ENCODE assay signal across 10 cellular contexts in the genomic region with DNA sequence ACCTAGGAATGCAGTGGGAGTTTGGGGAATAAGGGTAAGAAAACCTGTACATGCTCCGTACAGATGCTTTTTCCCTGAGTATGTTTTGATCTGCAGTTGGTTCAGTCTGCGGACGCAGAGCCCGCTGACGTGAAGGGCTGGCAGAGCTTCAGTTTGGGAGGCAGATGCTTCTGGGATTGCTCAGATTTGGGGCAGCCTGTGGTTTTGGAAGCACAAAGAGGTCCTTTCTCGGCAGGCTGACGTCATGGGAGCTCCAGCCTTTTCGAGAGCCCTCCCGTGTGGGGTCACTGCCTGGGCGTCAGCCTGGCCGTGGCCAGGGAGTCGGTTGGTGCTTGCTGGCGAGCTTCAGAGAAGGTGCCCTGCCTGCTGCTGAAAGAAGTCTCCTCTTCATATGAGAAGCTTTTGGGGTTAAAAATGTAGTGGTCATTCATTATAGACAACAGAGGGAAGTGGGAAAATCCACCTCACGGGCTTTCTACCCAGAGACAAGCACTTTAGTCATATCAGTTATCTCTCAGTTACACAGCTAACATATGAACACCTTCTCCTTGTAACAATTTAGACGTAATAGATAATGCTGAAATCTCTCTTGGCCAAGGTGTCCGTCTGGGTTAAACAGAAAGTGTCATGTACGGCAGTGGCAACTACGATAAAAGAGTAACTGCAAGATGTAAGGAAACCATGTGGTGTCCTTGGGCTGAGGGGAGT. TPM values are rescaled to one million over a fixed set of nuclear protein-coding genes. Genes with fewer than 3 reads are reported as not detected.
DNase-seq lines count a peak whose midpoint lies in the region; ATAC-seq and TF ChIP-seq lines count a peak whose summit lies in the region.
"Had no signal": no experiment of that assay in that cellular context is flagged by ENCODE, and none has a peak within 500 bp of the region (broad histone marks: within the 10 kb centered on the region; RNA-seq: fewer than 3 reads in every experiment).

No MANE protein-coding gene starts in this region.

- H3K9me3 Mint-ChIP-seq in activated naive CD4-positive, alpha-beta T cell treated with anti-CD3 and anti-CD28 coated beads, Interleukin-2, amount 50 U/mL, for 72 hours, result no peaks in the 10 kb centered on the region

- POLR2A ChIA-PET in AG04449 (lab: Yijun Ruan, JAX), result no interaction called here

- H3K36me3 Mint-ChIP-seq in activated naive CD4-positive, alpha-beta T cell treated with anti-CD3 and anti-CD28 coated beads, Interleukin-2, amount 50 U/mL, for 72 hours, result no peaks in the 10 kb centered on the region

- H3K27ac Mint-ChIP-seq in activated naive CD4-positive, alpha-beta T cell treated with anti-CD3 and anti-CD28 coated beads, Interleukin-2, amount 50 U/mL, for 72 hours, result no peak overlapping the region

- ATAC-seq in HG03520 (IDR thresholded peaks at IDR 0.05; ENCODE audit: unreplicated experiment), result no peak
- no peak for ATAC-seq in GM19463 (IDR thresholded peaks at IDR 0.05; ENCODE audit: unreplicated experiment)
- ATAC-seq in GM21423 (IDR thresholded peaks at IDR 0.05; ENCODE audit: unreplicated experiment), result no peak
- ATAC-seq in activated naive CD4-positive, alpha-beta T cell treated with anti-CD3 and anti-CD28 coated beads, Interleukin-2, amount 50 U/mL, for 72 hours, result no peak

- CTCF ChIA-PET in AG04449 (lab: Yijun Ruan, JAX), result interaction anchor here (1.0 to 1.5 kb wide), 3 partner anchors 12 to 595 kb away, joined by 3 to 4 read pairs (median 4); no protein-coding TSS in a partner anchor

- DNase-seq in AG04449 (ENCODE audit: low read depth, low spot score) (peak; percentile 65), NB4 (ENCODE audit: low read depth) (peak; percentile 35), epithelial cell of esophagus (ENCODE audit: low read depth) (peak; percentile 37), myocyte (ENCODE audit: low read depth) (peak; percentile 99)
- no peak for DNase-seq in activated naive CD4-positive, alpha-beta T cell treated with anti-CD3 and anti-CD28 coated beads, Interleukin-2, amount 50 U/mL, for 72 hours (ENCODE audit: low spot score in 2 of 2)
- DNase-seq: NCI-H2029 treated with DMSO at 0.1 percent for 48 hours had no signal

- H3K4me3 ChIP-seq in AG04449 (ENCODE audit: low read depth, low read length) (no peak overlapping the region), NB4 (ENCODE audit: low read depth, low read length) (no peak overlapping the region), epithelial cell of esophagus (ENCODE audit: low read length) (no peak overlapping the region)
- H3K4me3 ChIP-seq: HAP-1 had no signal

- no peak for TF ChIP-seq CTCF in AG04449 (IDR thresholded peaks at IDR 0.05; ENCODE audit: insufficient read depth, low read length, missing control alignments)
- TF ChIP-seq CTCF in NB4 (IDR thresholded peaks at IDR 0.05; ENCODE audit: low read depth, low read length), result no peak
- no peak for TF ChIP-seq CTCF in epithelial cell of esophagus (IDR thresholded peaks at IDR 0.05; ENCODE audit: insufficient read depth, low read depth, low read length, missing control alignments)

- TF ChIP-seq POLR2A in NB4 (IDR thresholded peaks at IDR 0.05; ENCODE audit: extremely low read depth, insufficient read length), result no peak

RNA-seq across cellular contexts. Expression of a gene that starts 26.8 kb away (rescaled TPM):
- total RNA-seq in myocyte, result 1.8 and 5.6 TPM in 2 replicates
- 6.5 TPM for polyA plus RNA-seq in myocyte (2012)
- total RNA-seq in activated naive CD4-positive, alpha-beta T cell treated with anti-CD3 and anti-CD28 coated beads, Interleukin-2, amount 50 U/mL, for 72 hours, result 10 to 100 TPM in 1 of 2 donors, 1 to 10 TPM in 1; 8.7 to 13.9 TPM

Comparison
In these comparisons a context has a peak if more than half of its experiments do, and no peak if none do; other contexts are left out.
1. DNase-seq: peak in AG04449 (single experiment), NB4 (single experiment), epithelial cell of esophagus (single experiment) and myocyte (single experiment); none in activated naive CD4-positive, alpha-beta T cell treated with anti-CD3 and anti-CD28 coated beads, Interleukin-2, amount 50 U/mL, for 72 hours (0 of 2).